In genomic region chr18:25425030-25425429, GRCh38 we compare ENCODE assay signal across 19 cellular contexts.
"Had no signal": no experiment of that assay in that cellular context is flagged by ENCODE, and none has a peak within 500 bp of the region (broad histone marks: within the 10 kb centered on the region; RNA-seq: fewer than 3 reads in every experiment).

No MANE protein-coding gene starts in this region.

- DNase-seq: activated B cell treated with CpG ODN at 0.5 μM for 24 hours; activated CD4-positive, alpha-beta memory T cell treated with anti-CD3 and anti-CD28 coated beads for 36 hours; activated CD4-positive, alpha-beta T cell treated with anti-CD3 and anti-CD28 coated beads for 4 hours; activated CD8-positive, alpha-beta memory T cell treated with anti-CD3 and anti-CD28 coated beads, Interleukin-2, amount 10 ng/mL, durations not matched to agents 7 days and 5 days; activated naive CD8-positive, alpha-beta T cell treated with anti-CD3 and anti-CD28 coated beads for 36 hours; amygdala; dermis blood vessel endothelial cell; effector memory CD4-positive, alpha-beta T cell; esophagus squamous epithelium; left cardiac atrium; lower lobe of right lung; nephron progenitor cell; occipital lobe; right cardiac atrium; stimulated activated CD4-positive, alpha-beta T cell treated with anti-CD3 and anti-CD28 coated beads, Interleukin-15, amount 100 ng/mL, for 24 hours; stimulated activated CD4-positive, alpha-beta T cell treated with anti-CD3 and anti-CD28 coated beads, Interleukin-4, amount 100 ng/mL, for 1 hour; stimulated activated naive CD8-positive, alpha-beta T cell treated with anti-CD3 and anti-CD28 coated beads, Interleukin-15, amount 100 ng/mL, for 72 hours; T-helper 2 cell; trophoblast cell had no signal

- H3K36me3 Mint-ChIP-seq: activated CD4-positive, alpha-beta memory T cell treated with anti-CD3 and anti-CD28 coated beads for 36 hours; activated CD8-positive, alpha-beta memory T cell treated with anti-CD3 and anti-CD28 coated beads, Interleukin-2, amount 10 ng/mL, durations not matched to agents 7 days and 5 days; activated naive CD8-positive, alpha-beta T cell treated with anti-CD3 and anti-CD28 coated beads for 36 hours had no signal

- H3K27me3 Mint-ChIP-seq: activated CD4-positive, alpha-beta memory T cell treated with anti-CD3 and anti-CD28 coated beads for 36 hours; activated CD8-positive, alpha-beta memory T cell treated with anti-CD3 and anti-CD28 coated beads, Interleukin-2, amount 10 ng/mL, durations not matched to agents 7 days and 5 days had no signal

- H3K27ac Mint-ChIP-seq: activated B cell treated with CpG ODN at 0.5 μM for 24 hours; activated CD4-positive, alpha-beta memory T cell treated with anti-CD3 and anti-CD28 coated beads for 36 hours; activated CD8-positive, alpha-beta memory T cell treated with anti-CD3 and anti-CD28 coated beads, Interleukin-2, amount 10 ng/mL, durations not matched to agents 7 days and 5 days; activated naive CD8-positive, alpha-beta T cell treated with anti-CD3 and anti-CD28 coated beads for 36 hours; nephron progenitor cell; stimulated activated naive CD8-positive, alpha-beta T cell treated with anti-CD3 and anti-CD28 coated beads, Interleukin-15, amount 100 ng/mL, for 72 hours had no signal

- H3K4me1 Mint-ChIP-seq: activated B cell treated with CpG ODN at 0.5 μM for 24 hours; activated CD8-positive, alpha-beta memory T cell treated with anti-CD3 and anti-CD28 coated beads, Interleukin-2, amount 10 ng/mL, durations not matched to agents 7 days and 5 days; activated naive CD8-positive, alpha-beta T cell treated with anti-CD3 and anti-CD28 coated beads for 36 hours; stimulated activated naive CD8-positive, alpha-beta T cell treated with anti-CD3 and anti-CD28 coated beads, Interleukin-15, amount 100 ng/mL, for 72 hours had no signal

- ATAC-seq: activated CD8-positive, alpha-beta memory T cell treated with anti-CD3 and anti-CD28 coated beads, Interleukin-2, amount 10 ng/mL, durations not matched to agents 7 days and 5 days; lower lobe of right lung; right cardiac atrium; stimulated activated naive CD8-positive, alpha-beta T cell treated with anti-CD3 and anti-CD28 coated beads, Interleukin-15, amount 100 ng/mL, for 72 hours had no signal

- H3K4me3 Mint-ChIP-seq: activated B cell treated with CpG ODN at 0.5 μM for 24 hours; activated CD4-positive, alpha-beta memory T cell treated with anti-CD3 and anti-CD28 coated beads for 36 hours; activated CD8-positive, alpha-beta memory T cell treated with anti-CD3 and anti-CD28 coated beads, Interleukin-2, amount 10 ng/mL, durations not matched to agents 7 days and 5 days; activated naive CD8-positive, alpha-beta T cell treated with anti-CD3 and anti-CD28 coated beads for 36 hours; nephron progenitor cell; stimulated activated naive CD8-positive, alpha-beta T cell treated with anti-CD3 and anti-CD28 coated beads, Interleukin-15, amount 100 ng/mL, for 72 hours had no signal
